10 cellular contexts compared by ENCODE assay signal in genomic region chr20:34570859-34571306, GRCh38. TPM values are rescaled to one million over a fixed set of nuclear protein-coding genes. Genes with fewer than 3 reads are reported as not detected.
DNase-seq lines count a peak whose midpoint lies in the region; ATAC-seq and TF ChIP-seq lines count a peak whose summit lies in the region.
"Had no signal": no experiment of that assay in that cellular context is flagged by ENCODE, and none has a peak within 500 bp of the region (broad histone marks: within the 10 kb centered on the region; RNA-seq: fewer than 3 reads in every experiment).

No MANE protein-coding gene starts in this region.

- no TSS peak for BruUV-seq in Caco-2 (replicated peaks; lab: Mats Ljungman, UMichigan)

- in situ Hi-C loops in KBM-7 (cut with MboI; ENCODE audit: low pct_unique_long_range_greater_than_20kb, low sequenced_read_pairs), result no loop called here

- H3K4me1 ChIP-seq in CD4-positive, alpha-beta memory T cell (ENCODE audit: insufficient read depth, low read length), result no peaks in the 10 kb centered on the region
- no peaks in the 10 kb centered on the region for H3K4me1 ChIP-seq in Caco-2

- no peak for TF ChIP-seq CTCF in Caco-2 (IDR thresholded peaks at IDR 0.05; ENCODE audit: insufficient read depth in 1 of 2, low read depth in 1 of 2, low read length in 1 of 2, severe bottlenecking in 1 of 2, unreplicated experiment in 1 of 2)
- no peak for TF ChIP-seq CTCF in omental fat pad (IDR thresholded peaks at IDR 0.05)

- no peak overlapping the region for H3K27ac ChIP-seq in CD4-positive, alpha-beta memory T cell (ENCODE audit: low read depth, low read length)

- H3K27me3 ChIP-seq in CD4-positive, alpha-beta memory T cell (ENCODE audit: insufficient read depth, low read length), result no peaks in the 10 kb centered on the region
- H3K27me3 ChIP-seq in Caco-2 (replicated peaks; ENCODE audit: control insufficient read depth, insufficient read depth, low read length), result no peaks in the 10 kb centered on the region

- H3K36me3 Mint-ChIP-seq in CD4-positive, alpha-beta memory T cell, result peaks cover 29 to 37% of the 10 kb centered on the region in 2 donors
- peaks cover 8% of the 10 kb centered on the region for H3K36me3 Mint-ChIP-seq in activated T-helper 1 cell treated with anti-CD3 and anti-CD28 coated beads, Interleukin-12 subunit alpha, Interleukin-12 subunit beta, Interleukin-2, Interleukin-4 antibody, amounts not matched to agents 30 ng/mL and 10 ng/mL and 1 ng/mL, durations not matched to agents 14 hours and 24 hours and 36 hours (ENCODE audit: low read depth)
- peaks cover 8% of the 10 kb centered on the region for H3K36me3 Mint-ChIP-seq in Caco-2 (ENCODE audit: insufficient read depth, unreplicated experiment)

- H3K4me3 Mint-ChIP-seq in CD4-positive, alpha-beta memory T cell, result no peak overlapping the region
- no peak overlapping the region for H3K4me3 Mint-ChIP-seq in activated T-helper 1 cell treated with anti-CD3 and anti-CD28 coated beads, Interleukin-12 subunit alpha, Interleukin-12 subunit beta, Interleukin-2, Interleukin-4 antibody, amounts not matched to agents 30 ng/mL and 10 ng/mL and 1 ng/mL, durations not matched to agents 14 hours and 24 hours and 36 hours
- H3K4me3 Mint-ChIP-seq in Caco-2 (ENCODE audit: unreplicated experiment), result no peak overlapping the region
- H3K4me3 Mint-ChIP-seq: neural crest cell had no signal

- no peak for DNase-seq in CD4-positive, alpha-beta memory T cell
- DNase-seq in KBM-7 (peak; percentile 85), kidney tubule cell (ENCODE audit: low spot score) (peak; percentile 89), Caco-2 (no peak), hippocampal formation (lab: John Stamatoyannopoulos, UW) (no peak), anterior cingulate cortex (lab: John Stamatoyannopoulos, UW) (no peak), omental fat pad (ENCODE audit: low spot score) (no peak)
- DNase-seq in activated T-helper 1 cell treated with anti-CD3 and anti-CD28 coated beads, Interleukin-12 subunit alpha, Interleukin-12 subunit beta, Interleukin-2, Interleukin-4 antibody, amounts not matched to agents 30 ng/mL and 10 ng/mL and 1 ng/mL, durations not matched to agents 14 hours and 24 hours and 36 hours (ENCODE audit: low spot score), result no peak
- DNase-seq: SHP77 had no signal

- H3K9me3 ChIP-seq in CD4-positive, alpha-beta memory T cell (ENCODE audit: control insufficient read depth in 1 of 2, low read length in 2 of 2), result no peaks in the 10 kb centered on the region
- no peaks in the 10 kb centered on the region for H3K9me3 ChIP-seq in Caco-2

- H3K4me1 Mint-ChIP-seq in CD4-positive, alpha-beta memory T cell, result peaks cover 5 to 10% (median 7%) of the 10 kb centered on the region in 4 donors
- peaks cover 11% of the 10 kb centered on the region for H3K4me1 Mint-ChIP-seq in activated T-helper 1 cell treated with anti-CD3 and anti-CD28 coated beads, Interleukin-12 subunit alpha, Interleukin-12 subunit beta, Interleukin-2, Interleukin-4 antibody, amounts not matched to agents 30 ng/mL and 10 ng/mL and 1 ng/mL, durations not matched to agents 14 hours and 24 hours and 36 hours (ENCODE audit: low read depth)
- H3K4me1 Mint-ChIP-seq in Caco-2 (ENCODE audit: low read depth, unreplicated experiment), result no peaks in the 10 kb centered on the region

- peak overlapping the region in 6 of 7 donors; percentile 30 to 91 (median 60) for H3K27ac Mint-ChIP-seq in CD4-positive, alpha-beta memory T cell
- peak overlapping the region; percentile 81 for H3K27ac Mint-ChIP-seq in activated T-helper 1 cell treated with anti-CD3 and anti-CD28 coated beads, Interleukin-12 subunit alpha, Interleukin-12 subunit beta, Interleukin-2, Interleukin-4 antibody, amounts not matched to agents 30 ng/mL and 10 ng/mL and 1 ng/mL, durations not matched to agents 14 hours and 24 hours and 36 hours
- no peak overlapping the region for H3K27ac Mint-ChIP-seq in Caco-2 (ENCODE audit: unreplicated experiment)

- intact Hi-C loops in CD4-positive, alpha-beta memory T cell (cut with micrococcal nuclease), result no loop called here
- intact Hi-C loops in activated T-helper 1 cell treated with anti-CD3 and anti-CD28 coated beads, Interleukin-12 subunit alpha, Interleukin-12 subunit beta, Interleukin-2, Interleukin-4 antibody, amounts not matched to agents 30 ng/mL and 10 ng/mL and 1 ng/mL, durations not matched to agents 14 hours and 24 hours and 36 hours (cut with micrococcal nuclease), result no loop called here
- intact Hi-C loops in Caco-2 (cut with micrococcal nuclease; ENCODE audit: unreplicated experiment), result no loop called here

- no peak for ATAC-seq in omental fat pad (ENCODE audit: low FRiP score)

- POLR2A ChIA-PET in CD4-positive, alpha-beta memory T cell (lab: Charles Lee; ENCODE audit: partially characterized antibody), result interaction anchor here (1.1 kb wide), 1 partner anchor 17 kb away, joined by 3 read pairs; no protein-coding TSS in a partner anchor
- POLR2A ChIA-PET in Caco-2 (lab: Charles Lee), result no interaction called here

- no peak overlapping the region for H3K4me3 ChIP-seq in CD4-positive, alpha-beta memory T cell (ENCODE audit: low read length in 2 of 2)
- H3K4me3 ChIP-seq in Caco-2 (ENCODE audit: low read depth, low read length), result no peak overlapping the region

- H3K27me3 Mint-ChIP-seq in CD4-positive, alpha-beta memory T cell, result no peaks in the 10 kb centered on the region
- H3K27me3 Mint-ChIP-seq in activated T-helper 1 cell treated with anti-CD3 and anti-CD28 coated beads, Interleukin-12 subunit alpha, Interleukin-12 subunit beta, Interleukin-2, Interleukin-4 antibody, amounts not matched to agents 30 ng/mL and 10 ng/mL and 1 ng/mL, durations not matched to agents 14 hours and 24 hours and 36 hours (ENCODE audit: insufficient read depth), result no peaks in the 10 kb centered on the region
- H3K27me3 Mint-ChIP-seq in Caco-2 (ENCODE audit: insufficient read depth, unreplicated experiment), result no peaks in the 10 kb centered on the region

- no peaks in the 10 kb centered on the region for H3K9me3 Mint-ChIP-seq in CD4-positive, alpha-beta memory T cell
- no peaks in the 10 kb centered on the region for H3K9me3 Mint-ChIP-seq in activated T-helper 1 cell treated with anti-CD3 and anti-CD28 coated beads, Interleukin-12 subunit alpha, Interleukin-12 subunit beta, Interleukin-2, Interleukin-4 antibody, amounts not matched to agents 30 ng/mL and 10 ng/mL and 1 ng/mL, durations not matched to agents 14 hours and 24 hours and 36 hours
- no peaks in the 10 kb centered on the region for H3K9me3 Mint-ChIP-seq in Caco-2 (ENCODE audit: unreplicated experiment)
- H3K9me3 Mint-ChIP-seq: neural crest cell had no signal

- CTCF ChIA-PET in CD4-positive, alpha-beta memory T cell (lab: Charles Lee; ENCODE audit: partially characterized antibody), result no interaction called here
- CTCF ChIA-PET in Caco-2 (lab: Charles Lee), result no interaction called here

- H3K36me3 ChIP-seq in CD4-positive, alpha-beta memory T cell (ENCODE audit: insufficient read depth, low read length), result peaks cover 29% of the 10 kb centered on the region
- 0 out of 2 replicates have a peak, but pooled peaks cover 2% of the 10 kb centered on the region for H3K36me3 ChIP-seq in Caco-2 (ENCODE audit: control insufficient read depth, insufficient read depth, low read length)

RNA-seq across cellular contexts. Expression of gene MAP1LC3A, which starts 12.4 kb away (rescaled TPM):
- 1 to 10 TPM; 2.1 to 2.8 TPM for total RNA-seq in CD4-positive, alpha-beta memory T cell
- 1 to 10 TPM; 3.7 to 7.9 TPM for polyA plus RNA-seq in CD4-positive, alpha-beta memory T cell
- total RNA-seq in activated T-helper 1 cell treated with anti-CD3 and anti-CD28 coated beads, Interleukin-12 subunit alpha, Interleukin-12 subunit beta, Interleukin-2, Interleukin-4 antibody, amounts not matched to agents 30 ng/mL and 10 ng/mL and 1 ng/mL, durations not matched to agents 14 hours and 24 hours and 36 hours, result 6.1 and 7.3 TPM in 2 replicates
- 0.88 and 0.95 TPM in 2 replicates for total RNA-seq in Caco-2 (2022)
- 10 to 100 TPM; 50.1 to 76.1 (median 55.9) TPM for total RNA-seq in omental fat pad

RNA-seq across cellular contexts. Expression of gene DYNLRB1, which starts 54.7 kb away (rescaled TPM):
- 10 to 100 TPM; 75.5 to 81.0 TPM for total RNA-seq in CD4-positive, alpha-beta memory T cell
- 100 to 1,000 TPM; 237 to 311 TPM for polyA plus RNA-seq in CD4-positive, alpha-beta memory T cell
- 92.0 and 104 TPM in 2 replicates for total RNA-seq in activated T-helper 1 cell treated with anti-CD3 and anti-CD28 coated beads, Interleukin-12 subunit alpha, Interleukin-12 subunit beta, Interleukin-2, Interleukin-4 antibody, amounts not matched to agents 30 ng/mL and 10 ng/mL and 1 ng/mL, durations not matched to agents 14 hours and 24 hours and 36 hours
- total RNA-seq in Caco-2 (2022), result 357 and 359 TPM in 2 replicates
- 100 to 1,000 TPM in 2 of 4 donors, 10 to 100 TPM in 2; 83.0 to 121 (median 108) TPM for total RNA-seq in omental fat pad

Comparison
In these comparisons a context has a peak if more than half of its experiments do, and no peak if none do; other contexts are left out.
1. DNase-seq: peak in KBM-7 (single experiment) and kidney tubule cell (single experiment); none in CD4-positive, alpha-beta memory T cell (0 of 5), activated T-helper 1 cell treated with anti-CD3 and anti-CD28 coated beads, Interleukin-12 subunit alpha, Interleukin-12 subunit beta, Interleukin-2, Interleukin-4 antibody, amounts not matched to agents 30 ng/mL and 10 ng/mL and 1 ng/mL, durations not matched to agents 14 hours and 24 hours and 36 hours (single experiment), Caco-2 (0 of 2), hippocampal formation (0 of 2), anterior cingulate cortex (0 of 58) and omental fat pad (single experiment).